In the genomic region with DNA sequence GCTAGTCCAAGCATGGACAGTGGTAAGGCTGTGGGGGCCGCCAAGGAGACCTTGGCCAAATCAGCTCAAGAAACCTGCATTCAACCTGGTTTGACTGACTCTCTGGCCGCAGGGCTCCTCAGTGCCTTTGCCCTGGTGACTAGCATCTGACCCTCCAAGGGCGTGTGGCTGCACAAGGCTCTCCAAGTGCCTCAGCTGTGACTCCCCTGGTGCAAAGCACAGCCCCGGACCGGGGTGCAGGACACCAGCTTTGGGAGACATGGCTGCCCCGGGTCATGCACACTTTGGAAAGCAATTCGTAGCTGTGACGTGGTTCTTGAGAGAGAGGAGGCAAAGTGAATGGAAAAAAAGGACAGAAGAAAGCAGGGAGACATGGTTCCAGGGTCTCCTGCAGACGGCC, we compare ENCODE assay signal across 26 cellular contexts.
"Had no signal": no experiment of that assay in that cellular context is flagged by ENCODE, and none has a peak within 500 bp of the region (broad histone marks: within the 10 kb centered on the region; RNA-seq: fewer than 3 reads in every experiment).

No MANE protein-coding gene starts in this region.

- H3K27ac ChIP-seq: ascending aorta, SJCRH30, SK-N-MC, WERI-Rb-1 had no signal

- H3K4me3 ChIP-seq: ascending aorta, cardiac muscle cell, SJCRH30, SK-N-MC had no signal

- H3K9me3 ChIP-seq: ascending aorta, SJCRH30 had no signal

- H3K27me3 ChIP-seq: ascending aorta, cardiac muscle cell, SJCRH30 had no signal

- H3K4me1 ChIP-seq: ascending aorta, SJCRH30 had no signal

- DNase-seq: activated CD4-positive, alpha-beta T cell treated with anti-CD3 and anti-CD28 coated beads for 1 hour; activated CD4-positive, alpha-beta T cell treated with anti-CD3 and anti-CD28 coated beads, Interleukin-2, amount 10 ng/mL, durations not matched to agents 7 days and 5 days; activated CD4-positive, alpha-beta T cell treated with anti-CD3 and anti-CD28 coated beads, Interleukin-2, amount 50 U/mL, for 48 hours; activated CD4-positive, CD25-positive, alpha-beta regulatory T cell; activated CD8-positive, alpha-beta T cell treated with anti-CD3 and anti-CD28 coated beads, Interleukin-2, amount 10 ng/mL, durations not matched to agents 7 days and 5 days; activated gamma-delta T cell; activated naive CD4-positive, alpha-beta T cell treated with Interleukin-2 at 50 U/mL for 16 hours; activated naive CD8-positive, alpha-beta T cell treated with anti-CD3 and anti-CD28 coated beads, Interleukin-2, amount 10 ng/mL, durations not matched to agents 7 days and 5 days; activated T-cell treated with anti-CD3 and anti-CD28 coated beads, Interleukin-2, amount 50 U/mL, for 24 hours; amygdala; Karpas-422; KBM-7; NCI-H1105; NCI-H1417 treated with DMSO at 0.1 percent for 48 hours; NCI-H187 treated with DMSO at 0.1 percent for 48 hours; NCI-H2081; NCI-H345; NCI-H524 treated with DMSO at 0.1 percent for 48 hours; SHP77; SJCRH30; T1000; WERI-Rb-1 had no signal

- H3K36me3 ChIP-seq: ascending aorta, cardiac muscle cell, SJCRH30, WERI-Rb-1 had no signal

- ATAC-seq: activated CD8-positive, alpha-beta T cell treated with anti-CD3 and anti-CD28 coated beads, Interleukin-2, amount 10 ng/mL, durations not matched to agents 7 days and 5 days; Panc1 had no signal
